Comparison of ENCODE assay signal across 12 cellular contexts in the genomic region with DNA sequence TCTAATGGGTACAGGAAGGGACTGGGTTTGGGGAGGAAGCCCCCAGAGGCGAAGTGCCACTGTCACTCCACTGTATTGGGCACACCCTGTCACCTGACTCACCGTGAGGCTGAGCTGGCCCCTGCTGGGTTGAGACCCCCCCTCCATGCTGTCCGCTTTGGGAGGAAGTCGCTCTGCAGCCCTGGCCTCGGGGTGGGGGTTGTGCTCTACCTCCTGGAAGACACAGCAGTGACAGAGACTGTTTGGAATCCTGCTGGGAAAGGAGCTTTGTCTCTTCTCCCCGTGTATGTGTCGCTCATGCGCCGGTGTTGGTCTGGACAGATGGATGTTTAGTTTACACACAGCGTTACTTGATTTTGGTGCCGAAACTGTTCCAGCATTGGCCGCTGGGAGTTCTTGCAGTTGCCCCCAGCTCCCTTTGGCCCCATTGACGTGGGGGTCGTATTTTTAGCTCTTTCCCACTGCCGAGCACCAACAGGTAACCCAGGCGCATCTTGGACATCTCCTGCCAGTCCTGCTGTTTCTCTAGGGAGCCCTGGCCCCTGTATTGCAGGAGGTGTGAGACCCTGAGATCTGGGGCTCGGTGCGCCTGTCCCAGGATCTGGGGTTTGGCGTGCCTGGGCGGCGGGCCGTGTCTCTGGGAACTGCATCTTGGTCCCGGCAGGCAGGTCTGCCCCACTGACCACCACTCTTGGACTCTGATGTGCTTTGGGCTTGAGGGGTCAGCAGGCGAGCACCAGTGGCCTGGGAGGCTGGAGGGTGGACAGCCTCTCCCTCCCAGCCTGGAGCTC. TPM values are rescaled to one million over a fixed set of nuclear protein-coding genes. Genes with fewer than 3 reads are reported as not detected.
DNase-seq lines count a peak whose midpoint lies in the region; ATAC-seq and TF ChIP-seq lines count a peak whose summit lies in the region.
"Had no signal": no experiment of that assay in that cellular context is flagged by ENCODE, and none has a peak within 500 bp of the region (broad histone marks: within the 10 kb centered on the region; RNA-seq: fewer than 3 reads in every experiment).

No MANE protein-coding gene starts in this region.

- H3K36me3 Mint-ChIP-seq in activated naive CD4-positive, alpha-beta T cell treated with anti-CD3 and anti-CD28 coated beads, Interleukin-2, amount 10 ng/mL, durations not matched to agents 7 days and 5 days, result peaks cover 18% of the 10 kb centered on the region
- H3K36me3 Mint-ChIP-seq in activated naive CD8-positive, alpha-beta T cell treated with anti-CD3 and anti-CD28 coated beads, Interleukin-2, amount 10 ng/mL, durations not matched to agents 7 days and 5 days, result peaks cover 6% of the 10 kb centered on the region
- peaks cover 14% of the 10 kb centered on the region for H3K36me3 Mint-ChIP-seq in activated CD4-positive, alpha-beta memory T cell treated with anti-CD3 and anti-CD28 coated beads, Interleukin-2, amount 10 ng/mL, durations not matched to agents 7 days and 5 days (ENCODE audit: low read depth)

- TF ChIP-seq CTCF in transverse colon (IDR thresholded peaks at IDR 0.05), result no peak

- no peak for TF ChIP-seq EP300 in transverse colon (IDR thresholded peaks at IDR 0.05; ENCODE audit: low read depth)

- peaks cover 37% of the 10 kb centered on the region for H3K4me1 Mint-ChIP-seq in activated naive CD4-positive, alpha-beta T cell treated with anti-CD3 and anti-CD28 coated beads, Interleukin-2, amount 10 ng/mL, durations not matched to agents 7 days and 5 days
- peaks cover 19% of the 10 kb centered on the region for H3K4me1 Mint-ChIP-seq in activated naive CD8-positive, alpha-beta T cell treated with anti-CD3 and anti-CD28 coated beads, Interleukin-2, amount 10 ng/mL, durations not matched to agents 7 days and 5 days
- H3K4me1 Mint-ChIP-seq in activated CD4-positive, alpha-beta memory T cell treated with anti-CD3 and anti-CD28 coated beads, Interleukin-2, amount 10 ng/mL, durations not matched to agents 7 days and 5 days, result peaks cover 33% of the 10 kb centered on the region

- H3K9me3 Mint-ChIP-seq in activated naive CD4-positive, alpha-beta T cell treated with anti-CD3 and anti-CD28 coated beads, Interleukin-2, amount 10 ng/mL, durations not matched to agents 7 days and 5 days, result no peaks in the 10 kb centered on the region
- no peaks in the 10 kb centered on the region for H3K9me3 Mint-ChIP-seq in activated naive CD8-positive, alpha-beta T cell treated with anti-CD3 and anti-CD28 coated beads, Interleukin-2, amount 10 ng/mL, durations not matched to agents 7 days and 5 days
- no peaks in the 10 kb centered on the region for H3K9me3 Mint-ChIP-seq in activated CD4-positive, alpha-beta memory T cell treated with anti-CD3 and anti-CD28 coated beads, Interleukin-2, amount 10 ng/mL, durations not matched to agents 7 days and 5 days
- H3K9me3 Mint-ChIP-seq: activated CD4-positive, alpha-beta T cell treated with anti-CD3 and anti-CD28 coated beads, Interleukin-2, amount 10 ng/mL, durations not matched to agents 24 days and 14 days had no signal

- POLR2A ChIA-PET in activated naive CD8-positive, alpha-beta T cell treated with anti-CD3 and anti-CD28 coated beads, Interleukin-2, amount 10 ng/mL, durations not matched to agents 7 days and 5 days (lab: Charles Lee), result interaction anchor here (1.5 kb wide), 1 partner anchor 16 kb away, joined by 3 read pairs; no protein-coding TSS in a partner anchor
- POLR2A ChIA-PET in activated CD4-positive, alpha-beta memory T cell treated with anti-CD3 and anti-CD28 coated beads, Interleukin-2, amount 10 ng/mL, durations not matched to agents 7 days and 5 days (lab: Charles Lee), result interaction anchor here (1.0 kb wide), 1 partner anchor 10 kb away, joined by 3 read pairs; no protein-coding TSS in a partner anchor

- intact Hi-C loops in transverse colon (cut with DNase I; ENCODE audit: low total_unique reads), result no loop called here

- H3K27me3 ChIP-seq in transverse colon, result no peaks in the 10 kb centered on the region
- H3K27me3 ChIP-seq: heart left ventricle had no signal

- ATAC-seq in activated naive CD8-positive, alpha-beta T cell treated with anti-CD3 and anti-CD28 coated beads, Interleukin-2, amount 10 ng/mL, durations not matched to agents 7 days and 5 days (ENCODE audit: low read depth), result peak; percentile 67
- ATAC-seq in HG03342 (IDR thresholded peaks at IDR 0.05; ENCODE audit: unreplicated experiment), result no peak

- DNase-seq in activated naive CD4-positive, alpha-beta T cell treated with anti-CD3 and anti-CD28 coated beads, Interleukin-2, amount 10 ng/mL, durations not matched to agents 7 days and 5 days, result no peak
- no peak for DNase-seq in activated naive CD4-positive, alpha-beta T cell (lab: John Stamatoyannopoulos, UW)
- no peak for DNase-seq in activated naive CD8-positive, alpha-beta T cell treated with anti-CD3 and anti-CD28 coated beads, Interleukin-2, amount 10 ng/mL, durations not matched to agents 7 days and 5 days
- peak; percentile 55 for DNase-seq in iris pigment epithelial cell (ENCODE audit: low read depth)
- DNase-seq in transverse colon, result no peak
- DNase-seq in activated CD4-positive, alpha-beta memory T cell treated with anti-CD3 and anti-CD28 coated beads, Interleukin-2, amount 10 ng/mL, durations not matched to agents 7 days and 5 days, result no peak
- no peak for DNase-seq in mucosa of gallbladder (ENCODE audit: low spot score)
- DNase-seq: activated CD4-positive, alpha-beta T cell treated with anti-CD3 and anti-CD28 coated beads, Interleukin-2, amount 10 ng/mL, durations not matched to agents 24 days and 14 days; AML-193; NCI-H1092 treated with DMSO at 0.1 percent for 48 hours had no signal

- H3K27ac Mint-ChIP-seq in activated naive CD4-positive, alpha-beta T cell treated with anti-CD3 and anti-CD28 coated beads, Interleukin-2, amount 10 ng/mL, durations not matched to agents 7 days and 5 days, result peak overlapping the region; percentile 64
- H3K27ac Mint-ChIP-seq in activated naive CD8-positive, alpha-beta T cell treated with anti-CD3 and anti-CD28 coated beads, Interleukin-2, amount 10 ng/mL, durations not matched to agents 7 days and 5 days, result peak overlapping the region; percentile 78
- no peak overlapping the region for H3K27ac Mint-ChIP-seq in activated CD4-positive, alpha-beta memory T cell treated with anti-CD3 and anti-CD28 coated beads, Interleukin-2, amount 10 ng/mL, durations not matched to agents 7 days and 5 days
- H3K27ac Mint-ChIP-seq: activated CD4-positive, alpha-beta T cell treated with anti-CD3 and anti-CD28 coated beads, Interleukin-2, amount 10 ng/mL, durations not matched to agents 24 days and 14 days had no signal

- peak overlapping the region; percentile 4 to 72 (median 50) for H3K27ac ChIP-seq in transverse colon

- WGBS in transverse colon (ENCODE audit: low coverage in 1 of 2), 2 donors, result 86% methylated on average over 24 of the region's 24 CpGs; no CpG with 5 or more reads in 1 of the 2 donors

- H3K9me3 ChIP-seq in transverse colon, result no peaks in the 10 kb centered on the region
- H3K9me3 ChIP-seq: heart left ventricle had no signal

- CTCF ChIA-PET in activated naive CD4-positive, alpha-beta T cell treated with anti-CD3 and anti-CD28 coated beads, Interleukin-2, amount 10 ng/mL, durations not matched to agents 7 days and 5 days (lab: Charles Lee), result interaction anchor here (0.6 to 1.2 kb wide), 3 partner anchors 20 to 167 kb away, joined by 3 read pairs; no protein-coding TSS in a partner anchor
- CTCF ChIA-PET in activated CD4-positive, alpha-beta memory T cell treated with anti-CD3 and anti-CD28 coated beads, Interleukin-2, amount 10 ng/mL, durations not matched to agents 7 days and 5 days (lab: Charles Lee), result interaction anchor here (0.6 to 1.1 kb wide), 2 partner anchors 168 kb away, joined by 3 to 4 read pairs; no protein-coding TSS in a partner anchor

- H3K4me3 ChIP-seq in transverse colon, result no peak overlapping the region
- H3K4me3 ChIP-seq: heart left ventricle had no signal

- no peaks in the 10 kb centered on the region for H3K36me3 ChIP-seq in transverse colon

- in situ Hi-C loops in transverse colon (cut with MboI; ENCODE audit: low pct_ligation_motif_present in 1 of 4, low pct_unique_long_range_greater_than_20kb in 1 of 4, low sequenced_read_pairs in 3 of 4), result no loop called here

- H3K4me1 ChIP-seq in transverse colon, result peaks cover 7 to 33% (median 19%) of the 10 kb centered on the region in 4 donors

- no peak for TF ChIP-seq POLR2A in transverse colon (IDR thresholded peaks at IDR 0.05)

- H3K4me3 Mint-ChIP-seq in activated naive CD4-positive, alpha-beta T cell treated with anti-CD3 and anti-CD28 coated beads, Interleukin-2, amount 10 ng/mL, durations not matched to agents 7 days and 5 days, result no peak overlapping the region
- peak overlapping the region; percentile 29 for H3K4me3 Mint-ChIP-seq in activated naive CD8-positive, alpha-beta T cell treated with anti-CD3 and anti-CD28 coated beads, Interleukin-2, amount 10 ng/mL, durations not matched to agents 7 days and 5 days
- H3K4me3 Mint-ChIP-seq in activated CD4-positive, alpha-beta memory T cell treated with anti-CD3 and anti-CD28 coated beads, Interleukin-2, amount 10 ng/mL, durations not matched to agents 7 days and 5 days, result no peak overlapping the region
- H3K4me3 Mint-ChIP-seq: activated CD4-positive, alpha-beta T cell treated with anti-CD3 and anti-CD28 coated beads, Interleukin-2, amount 10 ng/mL, durations not matched to agents 24 days and 14 days had no signal

- no peaks in the 10 kb centered on the region for H3K27me3 Mint-ChIP-seq in activated naive CD4-positive, alpha-beta T cell treated with anti-CD3 and anti-CD28 coated beads, Interleukin-2, amount 10 ng/mL, durations not matched to agents 7 days and 5 days
- H3K27me3 Mint-ChIP-seq in activated naive CD8-positive, alpha-beta T cell treated with anti-CD3 and anti-CD28 coated beads, Interleukin-2, amount 10 ng/mL, durations not matched to agents 7 days and 5 days, result no peaks in the 10 kb centered on the region
- no peaks in the 10 kb centered on the region for H3K27me3 Mint-ChIP-seq in activated CD4-positive, alpha-beta memory T cell treated with anti-CD3 and anti-CD28 coated beads, Interleukin-2, amount 10 ng/mL, durations not matched to agents 7 days and 5 days
- H3K27me3 Mint-ChIP-seq: activated CD4-positive, alpha-beta T cell treated with anti-CD3 and anti-CD28 coated beads, Interleukin-2, amount 10 ng/mL, durations not matched to agents 24 days and 14 days had no signal

RNA-seq across cellular contexts. Expression of a gene that starts 30.3 kb away (rescaled TPM):
- 10 to 100 TPM; 44.2 to 44.3 TPM for total RNA-seq in activated naive CD8-positive, alpha-beta T cell treated with anti-CD3 and anti-CD28 coated beads, Interleukin-2, amount 10 ng/mL, durations not matched to agents 7 days and 5 days
- total RNA-seq in transverse colon (10 to 100 TPM in 3 of 4 donors, 1 to 10 TPM in 1; 8.1 to 46.0 (median 16.6) TPM), mucosa of gallbladder (34.6 TPM)
- 10 to 100 TPM; 42.4 to 47.0 TPM for total RNA-seq in activated CD4-positive, alpha-beta memory T cell treated with anti-CD3 and anti-CD28 coated beads, Interleukin-2, amount 10 ng/mL, durations not matched to agents 7 days and 5 days

RNA-seq across cellular contexts. Expression of a gene that starts 49.5 kb away (rescaled TPM):
- 100 to 1,000 TPM; 416 to 452 TPM for total RNA-seq in activated naive CD8-positive, alpha-beta T cell treated with anti-CD3 and anti-CD28 coated beads, Interleukin-2, amount 10 ng/mL, durations not matched to agents 7 days and 5 days
- 10 to 100 TPM; 14.2 to 32.4 (median 24.9) TPM for total RNA-seq in transverse colon
- 100 to 1,000 TPM; 631 to 642 TPM for total RNA-seq in activated CD4-positive, alpha-beta memory T cell treated with anti-CD3 and anti-CD28 coated beads, Interleukin-2, amount 10 ng/mL, durations not matched to agents 7 days and 5 days
- 84.5 TPM for total RNA-seq in mucosa of gallbladder
